1 cellular context compared by ENCODE assay signal in the genomic region with DNA sequence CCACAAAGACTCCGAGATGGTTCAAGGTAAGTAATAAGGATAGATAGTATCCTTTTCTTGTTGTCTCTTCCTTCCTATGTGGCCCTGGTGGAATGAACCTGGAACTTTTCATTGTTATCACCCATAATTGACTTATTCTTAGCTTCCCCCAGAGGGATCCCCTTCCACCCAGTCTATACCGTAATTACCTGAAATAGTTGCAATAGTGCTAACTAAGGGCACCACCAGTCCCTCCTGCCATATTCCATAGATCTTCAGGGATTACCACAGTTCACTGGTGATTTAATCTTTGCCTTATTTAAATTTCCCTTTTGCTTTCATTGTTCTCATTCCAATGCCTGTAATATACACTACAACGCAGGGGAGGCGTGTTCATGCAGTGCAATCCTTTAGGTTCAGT.
TF ChIP-seq lines count a peak whose summit lies in the region.

No MANE protein-coding gene starts in this region.

TF ChIP-seq in H1, 55 proteins besides CTCF, POLR2A, EP300 and RAD21:
- peak; percentile 97 for TF ChIP-seq CHD7 (IDR thresholded peaks at IDR 0.05; ENCODE audit: insufficient replicate concordance, low read length)
- TF ChIP-seq PHF8 (conservative IDR thresholded peaks at IDR 0.05; ENCODE audit: low read depth, low read length): no peak
TF ChIP-seq in H1: peak in this region for 1.
